Comparison of ENCODE assay signal across 8 cellular contexts in genomic region chr17:3588104-3588503, GRCh38.
"Had no signal": no experiment of that assay in that cellular context is flagged by ENCODE, and none has a peak within 500 bp of the region (broad histone marks: within the 10 kb centered on the region; RNA-seq: fewer than 3 reads in every experiment).

No MANE protein-coding gene starts in this region.

- FAIRE-seq: H1, H54, HTR-8/SVneo had no signal

- H2AFZ ChIP-seq: GM23338 had no signal

- H3K9ac ChIP-seq: KMS-11 had no signal

- DNase-seq: H9, HCEC 1CT, KBM-7 had no signal

- ATAC-seq: GM23338 had no signal

- H3K4me3 ChIP-seq: GM23338 had no signal

- H3K4me2 ChIP-seq: GM23338, KMS-11 had no signal

- H3K27ac ChIP-seq: KMS-11 had no signal
